25 cellular contexts compared by ENCODE assay signal in the genomic region with DNA sequence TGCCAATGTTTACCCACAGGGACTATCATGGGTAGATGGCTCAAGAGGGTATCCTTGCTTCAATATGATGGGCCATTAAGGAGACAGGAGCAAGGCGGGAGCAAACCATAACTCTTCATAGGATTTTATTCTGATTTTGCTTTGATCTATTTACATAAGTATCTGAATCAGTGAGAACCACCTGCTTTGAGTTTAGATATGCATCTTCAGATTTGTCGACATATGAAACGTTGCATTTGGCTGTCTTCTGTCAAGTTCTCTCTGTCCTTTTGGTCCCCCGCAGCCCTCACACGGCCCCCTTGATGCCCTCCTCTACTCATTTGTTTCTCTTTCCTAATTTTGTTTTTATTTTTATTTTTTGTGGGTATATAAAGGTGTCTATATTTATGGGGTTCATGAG.
"Had no signal": no experiment of that assay in that cellular context is flagged by ENCODE, and none has a peak within 500 bp of the region (broad histone marks: within the 10 kb centered on the region; RNA-seq: fewer than 3 reads in every experiment).

No MANE protein-coding gene starts in this region.

- H3K9me3 Mint-ChIP-seq: dendritic cell treated with granulocyte-macrophage colony-stimulating factor and Interleukin-4, amounts not matched to agents 40 ng/mL and 50 ng/mL, for 4 days; effector memory CD8-positive, alpha-beta T cell; endodermal cell had no signal

- H3K27me3 Mint-ChIP-seq: dendritic cell treated with granulocyte-macrophage colony-stimulating factor and Interleukin-4, amounts not matched to agents 40 ng/mL and 50 ng/mL, for 4 days; effector memory CD8-positive, alpha-beta T cell had no signal

- H3K27me3 ChIP-seq: colonic mucosa, dorsolateral prefrontal cortex, esophagus muscularis mucosa, esophagus squamous epithelium, foreskin keratinocyte, gastrocnemius medialis, gastroesophageal sphincter, heart left ventricle, heart right ventricle had no signal

- H3K27ac ChIP-seq: colonic mucosa, coronary artery, dorsolateral prefrontal cortex, epithelial cell of prostate, esophagus muscularis mucosa, esophagus squamous epithelium, foreskin keratinocyte, gastrocnemius medialis, gastroesophageal sphincter, heart left ventricle, heart right ventricle had no signal

- DNase-seq: colonic mucosa; cortex of kidney; dermis blood vessel endothelial cell; dorsolateral prefrontal cortex; effector CD4-positive, alpha-beta T cell; effector CD8-positive, alpha-beta T cell; effector memory CD4-positive, alpha-beta T cell; effector memory CD8-positive, alpha-beta T cell; endodermal cell; erythroblast; esophagus squamous epithelium; foreskin fibroblast; foreskin keratinocyte; foreskin melanocyte; gastrocnemius medialis; glutamatergic neuron; head of caudate nucleus; heart left ventricle; heart right ventricle had no signal

- H3K4me3 Mint-ChIP-seq: dendritic cell treated with granulocyte-macrophage colony-stimulating factor and Interleukin-4, amounts not matched to agents 40 ng/mL and 50 ng/mL, for 4 days; effector memory CD8-positive, alpha-beta T cell; endodermal cell had no signal

- H3K9me3 ChIP-seq: colonic mucosa, esophagus muscularis mucosa, esophagus squamous epithelium, gastrocnemius medialis, gastroesophageal sphincter, heart left ventricle, heart right ventricle had no signal

- H3K4me3 ChIP-seq: colonic mucosa, coronary artery, dorsolateral prefrontal cortex, esophagus muscularis mucosa, esophagus squamous epithelium, gastrocnemius medialis, gastroesophageal sphincter, heart left ventricle, heart right ventricle had no signal

- H3K36me3 ChIP-seq: colonic mucosa, gastrocnemius medialis had no signal

- H3K27ac Mint-ChIP-seq: dendritic cell treated with granulocyte-macrophage colony-stimulating factor and Interleukin-4, amounts not matched to agents 40 ng/mL and 50 ng/mL, for 4 days; effector memory CD8-positive, alpha-beta T cell; endodermal cell had no signal

- H3K4me1 ChIP-seq: colonic mucosa, esophagus muscularis mucosa, esophagus squamous epithelium, foreskin keratinocyte, gastroesophageal sphincter, heart left ventricle, heart right ventricle had no signal

- ATAC-seq: effector memory CD8-positive, alpha-beta T cell; esophagus mucosa; foreskin keratinocyte; gastrocnemius medialis; gastroesophageal sphincter; heart left ventricle; heart right ventricle had no signal
